ENCODE assay signal across 18 cellular contexts in genomic region chr12:97960225-97960624, GRCh38.
DNase-seq lines count a peak whose midpoint lies in the region; ATAC-seq, FAIRE-seq and TF ChIP-seq lines count a peak whose summit lies in the region.
"Had no signal": no experiment of that assay in that cellular context is flagged by ENCODE, and none has a peak within 500 bp of the region (broad histone marks: within the 10 kb centered on the region; RNA-seq: fewer than 3 reads in every experiment).

No MANE protein-coding gene starts in this region.

- H3K9me3 ChIP-seq in H9 (ENCODE audit: control insufficient read depth, low read depth, low read length), result no peaks in the 10 kb centered on the region
- H3K9me3 ChIP-seq in H1 (ENCODE audit: insufficient read depth in 2 of 2, low read depth in 1 of 2, low read length in 1 of 2), result peaks cover 0 to 11% of the 10 kb centered on the region in 2 experiments; a peak in 3 of 4 replicates
- H3K9me3 ChIP-seq: BE2C had no signal

- H3K27ac ChIP-seq in GM23338 (ENCODE audit: low read depth), result no peak overlapping the region
- no peak overlapping the region for H3K27ac ChIP-seq in H9 (ENCODE audit: insufficient read length, low read depth, low read length)
- H3K27ac ChIP-seq in H1 (ENCODE audit: low read depth, low read length), result no peak overlapping the region
- H3K27ac ChIP-seq: C4-2B had no signal

- H3K9me2 ChIP-seq in GM23338 (ENCODE audit: insufficient read depth), result no peaks in the 10 kb centered on the region

- no peak overlapping the region for H2BK20ac ChIP-seq in H9 (ENCODE audit: low read depth, low read length, poor library complexity, severe bottlenecking)
- no peak overlapping the region for H2BK20ac ChIP-seq in H1 (ENCODE audit: low read length)

- H3K79me1 ChIP-seq in H9 (ENCODE audit: insufficient read depth, low read depth, low read length, poor library complexity, severe bottlenecking), result no peaks in the 10 kb centered on the region
- H3K79me1 ChIP-seq in H1 (ENCODE audit: low read depth, low read length), result no peaks in the 10 kb centered on the region

- no peak for TF ChIP-seq POLR2A in H1 (IDR thresholded peaks at IDR 0.05; ENCODE audit: control extremely low read depth in 1 of 2, low read depth in 2 of 2, low read length in 2 of 2)

- in situ Hi-C loops in ACHN (cut with HindIII; ENCODE audit: low pct_ligation_motif_present, low pct_unique_long_range_greater_than_20kb, low sequenced_read_pairs), result no loop called here

- H3K23me2 ChIP-seq in H9 (ENCODE audit: insufficient read length, low read depth, low read length, poor library complexity, severe bottlenecking) (no peaks in the 10 kb centered on the region), H1 (ENCODE audit: low read depth, low read length) (no peaks in the 10 kb centered on the region)

- H3K36me3 ChIP-seq in GM23338 (ENCODE audit: insufficient read depth) (no peaks in the 10 kb centered on the region), H1 (ENCODE audit: control insufficient read depth in 2 of 4, insufficient read depth in 4 of 4, low read length in 3 of 4) (no peaks in the 10 kb centered on the region)
- H3K36me3 ChIP-seq: BE2C had no signal

- ATAC-seq in GM23338 (peak; percentile 92), HG03280 (IDR thresholded peaks at IDR 0.05; ENCODE audit: unreplicated experiment) (no peak)

- no peak overlapping the region for H3K4ac ChIP-seq in H9 (ENCODE audit: low read depth, low read length)
- H3K4ac ChIP-seq in H1 (replicated peaks; ENCODE audit: insufficient read length, low read depth, low read length), result no peak overlapping the region

- no peak overlapping the region for H3K4me3 Mint-ChIP-seq in GM23338
- no peak overlapping the region for H3K4me3 Mint-ChIP-seq in H9
- no peak overlapping the region for H3K4me3 Mint-ChIP-seq in activated CD4-positive, alpha-beta T cell treated with anti-CD3 and anti-CD28 coated beads, Interleukin-2, amount 10 ng/mL, durations not matched to agents 7 days and 5 days
- H3K4me3 Mint-ChIP-seq: CD4-positive, alpha-beta memory T cell had no signal

- H3K18ac ChIP-seq in H9 (ENCODE audit: insufficient read length, low read depth, low read length) (no peak overlapping the region), H1 (ENCODE audit: extremely low read depth, low read length) (no peak overlapping the region)

- no peak overlapping the region for H2BK120ac ChIP-seq in H9 (ENCODE audit: low read depth, low read length, poor library complexity, severe bottlenecking)
- no peak overlapping the region for H2BK120ac ChIP-seq in H1 (replicated peaks; ENCODE audit: low read depth, low read length)

- no peak overlapping the region for H3K4me2 ChIP-seq in GM23338
- no peak overlapping the region for H3K4me2 ChIP-seq in H9 (ENCODE audit: insufficient read depth, insufficient read length, low read length)
- H3K4me2 ChIP-seq in H1 (ENCODE audit: insufficient read depth in 1 of 2, low read depth in 2 of 2, low read length in 2 of 2), result no peak overlapping the region

- H3F3A ChIP-seq in GM23338 (replicated peaks; ENCODE audit: low read depth), result no peaks in the 10 kb centered on the region

- peaks cover 12% of the 10 kb centered on the region for H3K9me3 Mint-ChIP-seq in GM23338
- H3K9me3 Mint-ChIP-seq in H9, result peaks cover 10 to 11% of the 10 kb centered on the region in 2 experiments; a peak in 4 of 5 replicates
- peaks cover 4% of the 10 kb centered on the region for H3K9me3 Mint-ChIP-seq in activated CD4-positive, alpha-beta T cell treated with anti-CD3 and anti-CD28 coated beads, Interleukin-2, amount 10 ng/mL, durations not matched to agents 7 days and 5 days

- H3K27me3 ChIP-seq in GM23338 (ENCODE audit: insufficient read depth), result no peaks in the 10 kb centered on the region
- H3K27me3 ChIP-seq in H9 (ENCODE audit: insufficient read depth, low read length), result no peaks in the 10 kb centered on the region
- no peaks in the 10 kb centered on the region; a peak in 2 of 7 replicates for H3K27me3 ChIP-seq in H1 (replicated peaks in 1 of 4; ENCODE audit: control insufficient read depth in 3 of 4, extremely low read depth in 1 of 4, insufficient read depth in 3 of 4, low read length in 3 of 4)
- H3K27me3 ChIP-seq: BE2C had no signal

- H2BK5ac ChIP-seq in H9 (ENCODE audit: insufficient read length, low read length) (no peak overlapping the region), H1 (ENCODE audit: low read depth, low read length) (no peak overlapping the region)

- no CpG with 5 or more reads among the region's 3 CpGs for WGBS in H9 (ENCODE audit: extremely low coverage, insufficient read length, low lambda C conversion rate)
- 88% methylated on average over 3 of the region's 3 CpGs; no CpG with 5 or more reads in 1 of the 2 experiments for WGBS in H1 (ENCODE audit: extremely low coverage in 1 of 2, insufficient coverage in 1 of 2, insufficient read length in 1 of 2, insufficient replicate concordance in 2 of 2, low coverage in 1 of 2, low lambda C conversion rate in 2 of 2, missing lambda C conversion rate in 1 of 2), 2 experiments

- H4K20me1 ChIP-seq in GM23338 (replicated peaks; ENCODE audit: insufficient read depth), result no peaks in the 10 kb centered on the region
- no peaks in the 10 kb centered on the region for H4K20me1 ChIP-seq in H9 (ENCODE audit: control insufficient read depth, insufficient read depth, insufficient read length)
- H4K20me1 ChIP-seq in H1 (replicated peaks in 1 of 2; ENCODE audit: control insufficient read depth in 1 of 2, insufficient read depth in 2 of 2, low read length in 2 of 2), result no peaks in the 10 kb centered on the region

- no peaks in the 10 kb centered on the region for H3K4me1 Mint-ChIP-seq in GM23338
- H3K4me1 Mint-ChIP-seq in H9, result no peaks in the 10 kb centered on the region
- no peaks in the 10 kb centered on the region for H3K4me1 Mint-ChIP-seq in activated CD4-positive, alpha-beta T cell treated with anti-CD3 and anti-CD28 coated beads, Interleukin-2, amount 10 ng/mL, durations not matched to agents 7 days and 5 days
- H3K4me1 Mint-ChIP-seq: CD4-positive, alpha-beta memory T cell had no signal

- TF ChIP-seq EP300 in H1 (IDR thresholded peaks at IDR 0.05; ENCODE audit: borderline replicate concordance in 1 of 2, low read depth in 2 of 2, low read length in 2 of 2), result no peak

- H2AFZ ChIP-seq in GM23338 (no peak overlapping the region), H9 (ENCODE audit: low read length) (no peak overlapping the region), H1 (ENCODE audit: low read length) (no peak overlapping the region)

- H3K27ac Mint-ChIP-seq in GM23338 (no peak overlapping the region), H9 (no peak overlapping the region)
- H3K27ac Mint-ChIP-seq in activated CD4-positive, alpha-beta T cell treated with anti-CD3 and anti-CD28 coated beads, Interleukin-2, amount 10 ng/mL, durations not matched to agents 7 days and 5 days, result no peak overlapping the region
- H3K27ac Mint-ChIP-seq: CD4-positive, alpha-beta memory T cell had no signal

- no peak overlapping the region for H4K91ac ChIP-seq in H9 (ENCODE audit: insufficient read length, low read depth, low read length)
- H4K91ac ChIP-seq in H1 (replicated peaks; ENCODE audit: insufficient read length, low read length), result no peak overlapping the region

- H3K4me3 ChIP-seq in GM23338, result no peak overlapping the region
- H3K4me3 ChIP-seq in H1 (ENCODE audit: extremely low read depth in 1 of 4, insufficient read depth in 2 of 4, low read depth in 3 of 4, low read length in 4 of 4), result no peak overlapping the region

- no peaks in the 10 kb centered on the region for H3K79me2 ChIP-seq in GM23338 (replicated peaks; ENCODE audit: insufficient read depth)
- H3K79me2 ChIP-seq in H9 (ENCODE audit: insufficient read depth, low read length), result no peaks in the 10 kb centered on the region
- H3K79me2 ChIP-seq in H1 (ENCODE audit: control insufficient read depth in 1 of 2, insufficient read depth in 2 of 2, low read length in 2 of 2), result no peaks in the 10 kb centered on the region

- no peak overlapping the region for H2BK15ac ChIP-seq in H9 (ENCODE audit: low read depth, low read length)
- no peak overlapping the region for H2BK15ac ChIP-seq in H1 (ENCODE audit: low read length)

- peak; percentile 74 to 78 for TF ChIP-seq RAD21 in H1 (IDR thresholded peaks at IDR 0.05 in 1 of 2, conservative IDR thresholded peaks at IDR 0.05 in 1 of 2; ENCODE audit: low read depth in 2 of 2, low read length in 2 of 2)

- H2BK12ac ChIP-seq in H9 (ENCODE audit: insufficient read length, low read depth, low read length) (no peak overlapping the region), H1 (ENCODE audit: low read depth, low read length) (no peak overlapping the region)

- H3K27me3 Mint-ChIP-seq in GM23338 (ENCODE audit: insufficient read depth, low read depth, poor library complexity), result no peaks in the 10 kb centered on the region
- no peaks in the 10 kb centered on the region; the same call in 1 of the 2 replicates for H3K27me3 Mint-ChIP-seq in H9 (ENCODE audit: low read depth)
- H3K27me3 Mint-ChIP-seq in activated CD4-positive, alpha-beta T cell treated with anti-CD3 and anti-CD28 coated beads, Interleukin-2, amount 10 ng/mL, durations not matched to agents 7 days and 5 days, result no peaks in the 10 kb centered on the region

- H2AK5ac ChIP-seq in H9 (ENCODE audit: insufficient read length, low read length) (no peak overlapping the region), H1 (ENCODE audit: low read depth, low read length) (no peak overlapping the region)

- TF ChIP-seq CTCF in GM23338 (conservative IDR thresholded peaks at IDR 0.05; ENCODE audit: low read depth in 2 of 2), result peak; percentile 38 to 71
- TF ChIP-seq CTCF in H9 (conservative IDR thresholded peaks at IDR 0.05), result peak; percentile 51
- peak; percentile 9 to 55 (median 52) for TF ChIP-seq CTCF in H1 (IDR thresholded peaks at IDR 0.05; ENCODE audit: control extremely low read depth in 1 of 3, insufficient read depth in 1 of 3, low read depth in 1 of 3, low read length in 3 of 3)

- H3K36me3 Mint-ChIP-seq in GM23338 (ENCODE audit: low read depth), result peaks cover 11% of the 10 kb centered on the region; the same call in 2 of the 3 replicates
- peaks cover 2 to 12% (median 5%) of the 10 kb centered on the region in 3 experiments; a peak in 4 of 7 replicates for H3K36me3 Mint-ChIP-seq in H9 (ENCODE audit: insufficient read depth in 1 of 3, low read depth in 3 of 3)
- H3K36me3 Mint-ChIP-seq in activated CD4-positive, alpha-beta T cell treated with anti-CD3 and anti-CD28 coated beads, Interleukin-2, amount 10 ng/mL, durations not matched to agents 7 days and 5 days (ENCODE audit: low read depth), result no peaks in the 10 kb centered on the region
- H3K36me3 Mint-ChIP-seq: CD4-positive, alpha-beta memory T cell had no signal

- POLR2A ChIA-PET in H1 (lab: Charles Lee; ENCODE audit: partially characterized antibody), result interaction anchor here (0.6 kb wide), 1 partner anchor 16 kb away, joined by 3 read pairs; no protein-coding TSS in a partner anchor
- POLR2A ChIA-PET in activated CD4-positive, alpha-beta T cell treated with anti-CD3 and anti-CD28 coated beads, Interleukin-2, amount 10 ng/mL, durations not matched to agents 7 days and 5 days (lab: Charles Lee), result no interaction called here

- no peak for FAIRE-seq in H1 (lab: Jason Lieb, UNC)
- FAIRE-seq: A204.1, D721Med, G401.6, GM12891 had no signal

- H3K56ac ChIP-seq in H9 (ENCODE audit: insufficient read length, low read depth, low read length) (no peak overlapping the region), H1 (replicated peaks; ENCODE audit: insufficient read length, low read depth, low read length) (no peak overlapping the region)

- no peaks in the 10 kb centered on the region for H3K4me1 ChIP-seq in GM23338 (ENCODE audit: insufficient read depth)
- no peaks in the 10 kb centered on the region for H3K4me1 ChIP-seq in H9 (ENCODE audit: insufficient read depth, low read length)
- H3K4me1 ChIP-seq in H1 (replicated peaks in 1 of 4; ENCODE audit: control insufficient read depth in 3 of 4, insufficient read depth in 4 of 4, low read length in 3 of 4), result no peaks in the 10 kb centered on the region; a peak in 1 of 7 replicates
- H3K4me1 ChIP-seq: BE2C had no signal

- H4K8ac ChIP-seq in H9 (replicated peaks; ENCODE audit: insufficient read length, low read depth, low read length), result no peak overlapping the region
- H4K8ac ChIP-seq in H1 (ENCODE audit: extremely low read depth, insufficient read depth, low read length), result no peak overlapping the region

- H3K9ac ChIP-seq in H9 (ENCODE audit: extremely low read depth, insufficient read length, low read length) (no peak overlapping the region), H1 (replicated peaks in 1 of 4; ENCODE audit: extremely low read depth in 1 of 4, low read depth in 3 of 4, low read length in 3 of 4) (no peak overlapping the region)

- H3K14ac ChIP-seq in H9 (ENCODE audit: insufficient read depth, low read length), result no peak overlapping the region
- H3K14ac ChIP-seq in H1 (ENCODE audit: insufficient read length), result no peak overlapping the region

- DNase-seq in GM23338 (ENCODE audit: low spot score) (peak; percentile 28), H9 (peak; percentile 41), H1 (ENCODE audit: low read depth in 1 of 2, low spot score in 2 of 2) (no peak), iPS-NIHi7 (ENCODE audit: extremely low spot score) (peak; percentile 48), ACHN (no peak)
- no peak for DNase-seq in activated CD4-positive, alpha-beta T cell treated with anti-CD3 and anti-CD28 coated beads, Interleukin-2, amount 10 ng/mL, durations not matched to agents 7 days and 5 days
- DNase-seq: BE2C, DMS153, DMS79 treated with DMSO at 0.1 percent for 48 hours, EL, GOT3 had no signal

- H3T11ph ChIP-seq in H9 (ENCODE audit: low read length), result no peak overlapping the region

- H4K5ac ChIP-seq in H9 (ENCODE audit: insufficient read length, low read depth, low read length) (no peak overlapping the region), H1 (ENCODE audit: insufficient read length, low read depth, low read length) (no peak overlapping the region)

- H3K23ac ChIP-seq in H9 (ENCODE audit: insufficient read length, low read depth, low read length) (no peak overlapping the region), H1 (ENCODE audit: insufficient read length) (no peak overlapping the region)

- CTCF ChIA-PET in H1 (lab: Charles Lee; ENCODE audit: partially characterized antibody), result interaction anchor here (0.6 to 6.8 kb wide), 74 partner anchors 9 to 1097 kb away, joined by 3 to 102 read pairs (median 4); no protein-coding TSS in a partner anchor
- CTCF ChIA-PET in activated CD4-positive, alpha-beta T cell treated with anti-CD3 and anti-CD28 coated beads, Interleukin-2, amount 10 ng/mL, durations not matched to agents 7 days and 5 days (lab: Charles Lee), result no interaction called here

Comparison
In these comparisons a context has a peak if more than half of its experiments do, and no peak if none do; other contexts are left out.
1. DNase-seq: peak in GM23338 (single experiment), H9 (single experiment) and iPS-NIHi7 (single experiment); none in H1 (0 of 2), activated CD4-positive, alpha-beta T cell treated with anti-CD3 and anti-CD28 coated beads, Interleukin-2, amount 10 ng/mL, durations not matched to agents 7 days and 5 days (single experiment) and ACHN (single experiment).
2. Peak in every context shown above with its lines, with median percentiles within 50 percentile points of each other: CTCF ChIP-seq.